ENCODE assay signal across 31 cellular contexts in the genomic region with DNA sequence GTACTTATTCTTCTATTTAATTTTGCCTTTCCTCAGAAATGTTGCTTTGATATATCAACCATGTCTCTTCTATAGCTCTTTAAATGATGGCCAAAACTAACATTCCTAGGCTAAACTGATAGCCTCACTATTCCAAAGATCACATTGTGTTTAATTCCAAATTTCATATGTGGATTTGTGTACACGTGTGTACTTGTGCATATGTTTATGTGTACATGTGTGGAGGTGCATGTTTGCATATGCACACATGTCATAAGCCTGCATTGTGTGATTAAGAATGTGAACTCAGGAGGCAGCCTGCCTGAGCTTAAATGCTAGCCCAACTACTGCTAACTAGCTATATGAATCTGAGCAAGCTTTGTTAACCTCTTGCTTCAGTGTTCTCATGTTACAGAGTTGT.
"Had no signal": no experiment of that assay in that cellular context is flagged by ENCODE, and none has a peak within 500 bp of the region (broad histone marks: within the 10 kb centered on the region; RNA-seq: fewer than 3 reads in every experiment).

No MANE protein-coding gene starts in this region.

- H3K4me3 Mint-ChIP-seq: natural killer cell; nephron; neural progenitor cell; stimulated activated memory B cell treated with anti-CD40 and anti-IgM and Interleukin-4, amounts not matched to agents 10 μg/mL and 1 μg/mL and 100 μg/mL, for 72 hours; stimulated activated naive CD8-positive, alpha-beta T cell treated with anti-CD3 and anti-CD28 coated beads, Interleukin-15, amount 100 ng/mL, for 72 hours; type B pancreatic cell had no signal

- DNase-seq: natural killer cell; occipital lobe; ovary; posterior cingulate gyrus; psoas muscle; right cardiac atrium; spleen; stimulated activated CD4-positive, alpha-beta T cell treated with anti-CD3 and anti-CD28 coated beads, Interleukin-12 subunit alpha, Interleukin-12 subunit beta, amount 100 ng/mL, for 4 hours; stimulated activated CD4-positive, alpha-beta T cell treated with anti-CD3 and anti-CD28 coated beads, Interleukin-1b, Interleukin-23, amount 100 ng/mL, for 48 hours; stimulated activated CD4-positive, alpha-beta T cell treated with anti-CD3 and anti-CD28 coated beads, Interleukin-4, amount 100 ng/mL, for 1 hour; stimulated activated CD4-positive, alpha-beta T cell treated with anti-CD3 and anti-CD28 coated beads, Interleukin-4, amount 100 ng/mL, for 4 hours; stimulated activated CD8-positive, alpha-beta memory T cell treated with anti-CD3 and anti-CD28 coated beads, Interleukin-4, amount 100 ng/mL, for 48 hours; stimulated activated naive CD4-positive, alpha-beta T cell; stimulated activated naive CD8-positive, alpha-beta T cell treated with anti-CD3 and anti-CD28 coated beads, Interleukin-15, amount 100 ng/mL, for 72 hours; stimulated activated naive CD8-positive, alpha-beta T cell treated with anti-CD3 and anti-CD28 coated beads, Interleukin-15, Interleukin-2, amounts not matched to agents 100 U/mL and 50 U/mL, for 24 hours; substantia nigra; testis; tibial artery; transverse colon; upper lobe of right lung; uterus had no signal

- H3K4me1 ChIP-seq: neural progenitor cell, psoas muscle, spleen, suprapubic skin, testis, tibial artery, transverse colon, upper lobe of right lung, uterus had no signal

- H3K4me2 ChIP-seq: neural progenitor cell, smooth muscle cell had no signal

- H3K27me3 Mint-ChIP-seq: stimulated activated memory B cell treated with anti-CD40 and anti-IgM and Interleukin-4, amounts not matched to agents 10 μg/mL and 1 μg/mL and 100 μg/mL, for 72 hours; stimulated activated naive CD8-positive, alpha-beta T cell treated with anti-CD3 and anti-CD28 coated beads, Interleukin-15, amount 100 ng/mL, for 72 hours; type B pancreatic cell had no signal

- H3K4me1 Mint-ChIP-seq: natural killer cell; neural progenitor cell; stimulated activated memory B cell treated with anti-CD40 and anti-IgM and Interleukin-4, amounts not matched to agents 10 μg/mL and 1 μg/mL and 100 μg/mL, for 72 hours; stimulated activated naive CD8-positive, alpha-beta T cell treated with anti-CD3 and anti-CD28 coated beads, Interleukin-15, amount 100 ng/mL, for 72 hours had no signal

- H3K79me2 ChIP-seq: parathyroid adenoma had no signal

- H3K36me3 Mint-ChIP-seq: natural killer cell; neural progenitor cell; stimulated activated memory B cell treated with anti-CD40 and anti-IgM and Interleukin-4, amounts not matched to agents 10 μg/mL and 1 μg/mL and 100 μg/mL, for 72 hours; type B pancreatic cell had no signal

- H3K36me3 ChIP-seq: neural progenitor cell, ovary, spleen, suprapubic skin, tibial artery, transverse colon, upper lobe of right lung, uterus had no signal

- H3K9me3 Mint-ChIP-seq: nephron; neural progenitor cell; stimulated activated memory B cell treated with anti-CD40 and anti-IgM and Interleukin-4, amounts not matched to agents 10 μg/mL and 1 μg/mL and 100 μg/mL, for 72 hours; stimulated activated naive CD8-positive, alpha-beta T cell treated with anti-CD3 and anti-CD28 coated beads, Interleukin-15, amount 100 ng/mL, for 72 hours; type B pancreatic cell had no signal

- H3K9me3 ChIP-seq: ovary, psoas muscle, spleen, suprapubic skin, testis, tibial artery, transverse colon, upper lobe of right lung, uterus had no signal

- H3K4me3 ChIP-seq: neural progenitor cell, ovary, psoas muscle, skin epidermis, smooth muscle cell, spleen, suprapubic skin, testis, tibial artery, transverse colon, upper lobe of right lung, uterus had no signal

- H3K27ac Mint-ChIP-seq: natural killer cell; nephron; neural progenitor cell; progenitor cell of endocrine pancreas; stimulated activated memory B cell treated with anti-CD40 and anti-IgM and Interleukin-4, amounts not matched to agents 10 μg/mL and 1 μg/mL and 100 μg/mL, for 72 hours; stimulated activated naive CD8-positive, alpha-beta T cell treated with anti-CD3 and anti-CD28 coated beads, Interleukin-15, amount 100 ng/mL, for 72 hours; type B pancreatic cell had no signal

- H2AFZ ChIP-seq: neural progenitor cell, parathyroid adenoma had no signal

- H3K27ac ChIP-seq: neural progenitor cell, ovary, parathyroid adenoma, psoas muscle, skin epidermis, spleen, suprapubic skin, testis, tibial artery, transverse colon, upper lobe of right lung, uterus had no signal

- ATAC-seq: natural killer cell; psoas muscle; right cardiac atrium; sciatic nerve; stimulated activated memory B cell treated with anti-CD40 and anti-IgM and Interleukin-4, amounts not matched to agents 10 μg/mL and 1 μg/mL and 100 μg/mL, for 72 hours; stimulated activated naive CD8-positive, alpha-beta T cell treated with anti-CD3 and anti-CD28 coated beads, Interleukin-15, amount 100 ng/mL, for 72 hours; stimulated activated naive CD8-positive, alpha-beta T cell treated with anti-CD3 and anti-CD28 coated beads, Interleukin-15, Interleukin-2, amounts not matched to agents 100 U/mL and 50 U/mL, for 24 hours; upper lobe of right lung had no signal

- H3K9ac ChIP-seq: neural progenitor cell, parathyroid adenoma had no signal

- H3K27me3 ChIP-seq: neural progenitor cell, ovary, spleen, suprapubic skin, testis, tibial artery, transverse colon, upper lobe of right lung, uterus had no signal
